ENCODE assay signal across 21 cellular contexts in genomic region chr20:19690462-19690861, GRCh38.
"Had no signal": no experiment of that assay in that cellular context is flagged by ENCODE, and none has a peak within 500 bp of the region (broad histone marks: within the 10 kb centered on the region; RNA-seq: fewer than 3 reads in every experiment).

No MANE protein-coding gene starts in this region.

- DNase-seq: activated CD4-positive, alpha-beta memory T cell treated with anti-CD3 and anti-CD28 coated beads for 36 hours; activated CD4-positive, alpha-beta T cell treated with anti-CD3 and anti-CD28 coated beads for 48 hours; activated naive CD4-positive, alpha-beta T cell treated with Interleukin-2 at 50 U/mL for 16 hours; activated naive CD8-positive, alpha-beta T cell treated with anti-CD3 and anti-CD28 coated beads for 36 hours; activated T-cell treated with anti-CD3 and anti-CD28 coated beads, Interleukin-2, amount 50 U/mL, for 48 hours; cortex of kidney; foreskin keratinocyte; immature natural killer cell; kidney glomerular epithelial cell; left lung; mammary epithelial cell; stimulated activated CD4-positive, alpha-beta T cell treated with anti-CD3 and anti-CD28 coated beads, Interleukin-2, amount 100 ng/mL, for 48 hours; stimulated activated CD8-positive, alpha-beta memory T cell treated with anti-CD3 and anti-CD28 coated beads, Interleukin-4, amount 100 ng/mL, for 48 hours; stimulated activated naive B cell treated with anti-CD40 and anti-IgM and Interleukin-4, amounts not matched to agents 10 μg/mL and 1 μg/mL and 100 μg/mL, for 72 hours; transverse colon had no signal

- FAIRE-seq: bronchial epithelial cell had no signal

- H3K9me3 ChIP-seq: left lung, neutrophil, transverse colon, vagina had no signal

- H3K27ac ChIP-seq: epithelial cell of prostate, foreskin keratinocyte, left lung, neutrophil, parathyroid adenoma, transverse colon, vagina had no signal

- H3K27me3 ChIP-seq: foreskin keratinocyte, left lung, neutrophil, transverse colon, vagina had no signal

- H3K4me1 ChIP-seq: parathyroid adenoma had no signal

- H3K36me3 ChIP-seq: left lung, transverse colon, vagina had no signal

- ATAC-seq: foreskin keratinocyte; left lung; sciatic nerve; stimulated activated naive B cell treated with anti-CD40 and anti-IgM and Interleukin-4, amounts not matched to agents 10 μg/mL and 1 μg/mL and 100 μg/mL, for 72 hours had no signal

- H3K4me3 ChIP-seq: left lung, transverse colon, vagina had no signal
